3 cellular contexts compared by ENCODE assay signal in the genomic region with DNA sequence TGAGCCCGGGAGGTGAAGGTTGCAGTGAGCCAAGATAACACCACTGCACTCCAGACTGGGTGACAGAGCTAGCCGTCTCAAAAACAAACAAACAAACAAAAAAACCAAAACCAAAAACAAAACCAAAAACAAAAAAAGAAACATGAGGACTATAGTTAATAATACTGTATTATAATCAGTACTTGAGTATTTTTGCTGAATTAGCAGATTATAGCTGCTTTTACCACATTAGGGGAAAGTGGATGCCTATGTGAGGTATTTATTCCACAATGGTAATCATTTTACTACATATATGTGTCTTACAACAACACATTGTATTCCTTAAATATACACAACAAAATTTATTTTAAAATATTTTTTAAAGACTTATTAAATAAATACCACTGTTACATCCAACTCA.
TF ChIP-seq lines count a peak whose summit lies in the region.

No MANE protein-coding gene starts in this region.

TF ChIP-seq in A549, 52 proteins besides CTCF, POLR2A, EP300 and RAD21:
- peak; percentile 93 for TF ChIP-seq MAFK (IDR thresholded peaks at IDR 0.05; ENCODE audit: partially characterized antibody)
- TF ChIP-seq, protein P1, sequence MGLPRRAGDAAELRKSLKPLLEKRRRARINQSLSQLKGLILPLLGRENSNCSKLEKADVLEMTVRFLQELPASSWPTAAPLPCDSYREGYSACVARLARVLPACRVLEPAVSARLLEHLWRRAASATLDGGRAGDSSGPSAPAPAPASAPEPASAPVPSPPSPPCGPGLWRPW (IDR thresholded peaks at IDR 0.05), result no peak

TF ChIP-seq in IMR-90, 13 proteins besides CTCF, POLR2A, EP300 and RAD21:
- TF ChIP-seq MXI1 (IDR thresholded peaks at IDR 0.05; ENCODE audit: borderline replicate concordance, low read depth, low read length) (no peak), MAFK (IDR thresholded peaks at IDR 0.05; ENCODE audit: low read depth, low read length) (peak; percentile 90)

TF ChIP-seq in K562, 482 proteins besides CTCF, POLR2A, EP300 and RAD21:
- no peak for TF ChIP-seq ZNF347 (CRISPR knock-in tag; IDR thresholded peaks at IDR 0.05; ENCODE audit: low read depth)
- no peak for TF ChIP-seq CBX2 (IDR thresholded peaks at IDR 0.05; ENCODE audit: insufficient read depth, low read length, poor library complexity, severe bottlenecking)
- no peak for TF ChIP-seq PTBP1 (IDR thresholded peaks at IDR 0.05; ENCODE audit: low read depth, low read length)
- no peak for TF ChIP-seq ARNT (IDR thresholded peaks at IDR 0.05)
- peak; percentile 85 for TF ChIP-seq MAFK (IDR thresholded peaks at IDR 0.05; ENCODE audit: low read length)
- no peak for TF ChIP-seq LEF1 (IDR thresholded peaks at IDR 0.05)
- TF ChIP-seq MAFG (tag; conservative IDR thresholded peaks at IDR 0.05), result peak; percentile 91
- TF ChIP-seq, protein P2, sequence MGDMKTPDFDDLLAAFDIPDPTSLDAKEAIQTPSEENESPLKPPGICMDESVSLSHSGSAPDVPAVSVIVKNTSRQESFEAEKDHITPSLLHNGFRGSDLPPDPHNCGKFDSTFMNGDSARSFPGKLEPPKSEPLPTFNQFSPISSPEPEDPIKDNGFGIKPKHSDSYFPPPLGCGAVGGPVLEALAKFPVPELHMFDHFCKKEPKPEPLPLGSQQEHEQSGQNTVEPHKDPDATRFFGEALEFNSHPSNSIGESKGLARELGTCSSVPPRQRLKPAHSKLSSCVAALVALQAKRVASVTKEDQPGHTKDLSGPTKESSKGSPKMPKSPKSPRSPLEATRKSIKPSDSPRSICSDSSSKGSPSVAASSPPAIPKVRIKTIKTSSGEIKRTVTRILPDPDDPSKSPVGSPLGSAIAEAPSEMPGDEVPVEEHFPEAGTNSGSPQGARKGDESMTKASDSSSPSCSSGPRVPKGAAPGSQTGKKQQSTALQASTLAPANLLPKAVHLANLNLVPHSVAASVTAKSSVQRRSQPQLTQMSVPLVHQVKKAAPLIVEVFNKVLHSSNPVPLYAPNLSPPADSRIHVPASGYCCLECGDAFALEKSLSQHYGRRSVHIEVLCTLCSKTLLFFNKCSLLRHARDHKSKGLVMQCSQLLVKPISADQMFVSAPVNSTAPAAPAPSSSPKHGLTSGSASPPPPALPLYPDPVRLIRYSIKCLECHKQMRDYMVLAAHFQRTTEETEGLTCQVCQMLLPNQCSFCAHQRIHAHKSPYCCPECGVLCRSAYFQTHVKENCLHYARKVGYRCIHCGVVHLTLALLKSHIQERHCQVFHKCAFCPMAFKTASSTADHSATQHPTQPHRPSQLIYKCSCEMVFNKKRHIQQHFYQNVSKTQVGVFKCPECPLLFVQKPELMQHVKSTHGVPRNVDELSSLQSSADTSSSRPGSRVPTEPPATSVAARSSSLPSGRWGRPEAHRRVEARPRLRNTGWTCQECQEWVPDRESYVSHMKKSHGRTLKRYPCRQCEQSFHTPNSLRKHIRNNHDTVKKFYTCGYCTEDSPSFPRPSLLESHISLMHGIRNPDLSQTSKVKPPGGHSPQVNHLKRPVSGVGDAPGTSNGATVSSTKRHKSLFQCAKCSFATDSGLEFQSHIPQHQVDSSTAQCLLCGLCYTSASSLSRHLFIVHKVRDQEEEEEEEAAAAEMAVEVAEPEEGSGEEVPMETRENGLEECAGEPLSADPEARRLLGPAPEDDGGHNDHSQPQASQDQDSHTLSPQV (IDR thresholded peaks at IDR 0.05), result no peak
- TF ChIP-seq HNRNPK (IDR thresholded peaks at IDR 0.05; ENCODE audit: low read depth, low read length, poor library complexity, severe bottlenecking), result no peak
- TF ChIP-seq, protein P3, sequence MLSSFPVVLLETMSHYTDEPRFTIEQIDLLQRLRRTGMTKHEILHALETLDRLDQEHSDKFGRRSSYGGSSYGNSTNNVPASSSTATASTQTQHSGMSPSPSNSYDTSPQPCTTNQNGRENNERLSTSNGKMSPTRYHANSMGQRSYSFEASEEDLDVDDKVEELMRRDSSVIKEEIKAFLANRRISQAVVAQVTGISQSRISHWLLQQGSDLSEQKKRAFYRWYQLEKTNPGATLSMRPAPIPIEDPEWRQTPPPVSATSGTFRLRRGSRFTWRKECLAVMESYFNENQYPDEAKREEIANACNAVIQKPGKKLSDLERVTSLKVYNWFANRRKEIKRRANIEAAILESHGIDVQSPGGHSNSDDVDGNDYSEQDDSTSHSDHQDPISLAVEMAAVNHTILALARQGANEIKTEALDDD (IDR thresholded peaks at IDR 0.05), result no peak
- TF ChIP-seq ZNF174 (CRISPR knock-in tag; IDR thresholded peaks at IDR 0.05), result no peak
- TF ChIP-seq, protein P4, sequence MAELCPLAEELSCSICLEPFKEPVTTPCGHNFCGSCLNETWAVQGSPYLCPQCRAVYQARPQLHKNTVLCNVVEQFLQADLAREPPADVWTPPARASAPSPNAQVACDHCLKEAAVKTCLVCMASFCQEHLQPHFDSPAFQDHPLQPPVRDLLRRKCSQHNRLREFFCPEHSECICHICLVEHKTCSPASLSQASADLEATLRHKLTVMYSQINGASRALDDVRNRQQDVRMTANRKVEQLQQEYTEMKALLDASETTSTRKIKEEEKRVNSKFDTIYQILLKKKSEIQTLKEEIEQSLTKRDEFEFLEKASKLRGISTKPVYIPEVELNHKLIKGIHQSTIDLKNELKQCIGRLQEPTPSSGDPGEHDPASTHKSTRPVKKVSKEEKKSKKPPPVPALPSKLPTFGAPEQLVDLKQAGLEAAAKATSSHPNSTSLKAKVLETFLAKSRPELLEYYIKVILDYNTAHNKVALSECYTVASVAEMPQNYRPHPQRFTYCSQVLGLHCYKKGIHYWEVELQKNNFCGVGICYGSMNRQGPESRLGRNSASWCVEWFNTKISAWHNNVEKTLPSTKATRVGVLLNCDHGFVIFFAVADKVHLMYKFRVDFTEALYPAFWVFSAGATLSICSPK (IDR thresholded peaks at IDR 0.05; ENCODE audit: borderline replicate concordance), result no peak
- no peak for TF ChIP-seq ZNF551 (CRISPR knock-in tag; IDR thresholded peaks at IDR 0.05)
- TF ChIP-seq ZNF444 (CRISPR knock-in tag; IDR thresholded peaks at IDR 0.05), result no peak
- TF ChIP-seq FOXK1 (CRISPR knock-in tag; IDR thresholded peaks at IDR 0.05; ENCODE audit: borderline replicate concordance), result no peak
- TF ChIP-seq TEAD1 (CRISPR knock-in tag; IDR thresholded peaks at IDR 0.05), result no peak
- TF ChIP-seq, protein P5, sequence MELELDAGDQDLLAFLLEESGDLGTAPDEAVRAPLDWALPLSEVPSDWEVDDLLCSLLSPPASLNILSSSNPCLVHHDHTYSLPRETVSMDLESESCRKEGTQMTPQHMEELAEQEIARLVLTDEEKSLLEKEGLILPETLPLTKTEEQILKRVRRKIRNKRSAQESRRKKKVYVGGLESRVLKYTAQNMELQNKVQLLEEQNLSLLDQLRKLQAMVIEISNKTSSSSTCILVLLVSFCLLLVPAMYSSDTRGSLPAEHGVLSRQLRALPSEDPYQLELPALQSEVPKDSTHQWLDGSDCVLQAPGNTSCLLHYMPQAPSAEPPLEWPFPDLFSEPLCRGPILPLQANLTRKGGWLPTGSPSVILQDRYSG (tag; conservative IDR thresholded peaks at IDR 0.05; ENCODE audit: low read depth), result no peak
- TF ChIP-seq, protein P6, sequence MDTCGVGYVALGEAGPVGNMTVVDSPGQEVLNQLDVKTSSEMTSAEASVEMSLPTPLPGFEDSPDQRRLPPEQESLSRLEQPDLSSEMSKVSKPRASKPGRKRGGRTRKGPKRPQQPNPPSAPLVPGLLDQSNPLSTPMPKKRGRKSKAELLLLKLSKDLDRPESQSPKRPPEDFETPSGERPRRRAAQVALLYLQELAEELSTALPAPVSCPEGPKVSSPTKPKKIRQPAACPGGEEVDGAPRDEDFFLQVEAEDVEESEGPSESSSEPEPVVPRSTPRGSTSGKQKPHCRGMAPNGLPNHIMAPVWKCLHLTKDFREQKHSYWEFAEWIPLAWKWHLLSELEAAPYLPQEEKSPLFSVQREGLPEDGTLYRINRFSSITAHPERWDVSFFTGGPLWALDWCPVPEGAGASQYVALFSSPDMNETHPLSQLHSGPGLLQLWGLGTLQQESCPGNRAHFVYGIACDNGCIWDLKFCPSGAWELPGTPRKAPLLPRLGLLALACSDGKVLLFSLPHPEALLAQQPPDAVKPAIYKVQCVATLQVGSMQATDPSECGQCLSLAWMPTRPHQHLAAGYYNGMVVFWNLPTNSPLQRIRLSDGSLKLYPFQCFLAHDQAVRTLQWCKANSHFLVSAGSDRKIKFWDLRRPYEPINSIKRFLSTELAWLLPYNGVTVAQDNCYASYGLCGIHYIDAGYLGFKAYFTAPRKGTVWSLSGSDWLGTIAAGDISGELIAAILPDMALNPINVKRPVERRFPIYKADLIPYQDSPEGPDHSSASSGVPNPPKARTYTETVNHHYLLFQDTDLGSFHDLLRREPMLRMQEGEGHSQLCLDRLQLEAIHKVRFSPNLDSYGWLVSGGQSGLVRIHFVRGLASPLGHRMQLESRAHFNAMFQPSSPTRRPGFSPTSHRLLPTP (IDR thresholded peaks at IDR 0.05; ENCODE audit: borderline replicate concordance, extremely low read depth, insufficient read length), result no peak
- TF ChIP-seq HCFC1 (IDR thresholded peaks at IDR 0.05; ENCODE audit: low read depth, low read length), result no peak
- TF ChIP-seq HDAC8 (tag; IDR thresholded peaks at IDR 0.05), result no peak
- TF ChIP-seq C11orf30 (IDR thresholded peaks at IDR 0.05; ENCODE audit: low read depth), result peak; percentile 95
- TF ChIP-seq NRF1 (conservative IDR thresholded peaks at IDR 0.05 in 1 of 2, IDR thresholded peaks at IDR 0.05 in 1 of 2), result no peak
- peak; percentile 86 for TF ChIP-seq MAFF (IDR thresholded peaks at IDR 0.05; ENCODE audit: low read length)
- TF ChIP-seq KAT8 (IDR thresholded peaks at IDR 0.05; ENCODE audit: low read depth), result no peak
- peak; percentile 96 for TF ChIP-seq ZNF316 (IDR thresholded peaks at IDR 0.05)
- TF ChIP-seq, protein P7, sequence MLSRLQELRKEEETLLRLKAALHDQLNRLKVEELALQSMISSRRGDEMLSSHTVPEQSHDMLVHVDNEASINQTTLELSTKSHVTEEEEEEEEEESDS (CRISPR knock-in tag; IDR thresholded peaks at IDR 0.05), result no peak
- TF ChIP-seq ZNF197 (CRISPR knock-in tag; IDR thresholded peaks at IDR 0.05; ENCODE audit: low read depth), result no peak
- no peak for TF ChIP-seq NBN (IDR thresholded peaks at IDR 0.05; ENCODE audit: low read depth)
- TF ChIP-seq, protein P8, sequence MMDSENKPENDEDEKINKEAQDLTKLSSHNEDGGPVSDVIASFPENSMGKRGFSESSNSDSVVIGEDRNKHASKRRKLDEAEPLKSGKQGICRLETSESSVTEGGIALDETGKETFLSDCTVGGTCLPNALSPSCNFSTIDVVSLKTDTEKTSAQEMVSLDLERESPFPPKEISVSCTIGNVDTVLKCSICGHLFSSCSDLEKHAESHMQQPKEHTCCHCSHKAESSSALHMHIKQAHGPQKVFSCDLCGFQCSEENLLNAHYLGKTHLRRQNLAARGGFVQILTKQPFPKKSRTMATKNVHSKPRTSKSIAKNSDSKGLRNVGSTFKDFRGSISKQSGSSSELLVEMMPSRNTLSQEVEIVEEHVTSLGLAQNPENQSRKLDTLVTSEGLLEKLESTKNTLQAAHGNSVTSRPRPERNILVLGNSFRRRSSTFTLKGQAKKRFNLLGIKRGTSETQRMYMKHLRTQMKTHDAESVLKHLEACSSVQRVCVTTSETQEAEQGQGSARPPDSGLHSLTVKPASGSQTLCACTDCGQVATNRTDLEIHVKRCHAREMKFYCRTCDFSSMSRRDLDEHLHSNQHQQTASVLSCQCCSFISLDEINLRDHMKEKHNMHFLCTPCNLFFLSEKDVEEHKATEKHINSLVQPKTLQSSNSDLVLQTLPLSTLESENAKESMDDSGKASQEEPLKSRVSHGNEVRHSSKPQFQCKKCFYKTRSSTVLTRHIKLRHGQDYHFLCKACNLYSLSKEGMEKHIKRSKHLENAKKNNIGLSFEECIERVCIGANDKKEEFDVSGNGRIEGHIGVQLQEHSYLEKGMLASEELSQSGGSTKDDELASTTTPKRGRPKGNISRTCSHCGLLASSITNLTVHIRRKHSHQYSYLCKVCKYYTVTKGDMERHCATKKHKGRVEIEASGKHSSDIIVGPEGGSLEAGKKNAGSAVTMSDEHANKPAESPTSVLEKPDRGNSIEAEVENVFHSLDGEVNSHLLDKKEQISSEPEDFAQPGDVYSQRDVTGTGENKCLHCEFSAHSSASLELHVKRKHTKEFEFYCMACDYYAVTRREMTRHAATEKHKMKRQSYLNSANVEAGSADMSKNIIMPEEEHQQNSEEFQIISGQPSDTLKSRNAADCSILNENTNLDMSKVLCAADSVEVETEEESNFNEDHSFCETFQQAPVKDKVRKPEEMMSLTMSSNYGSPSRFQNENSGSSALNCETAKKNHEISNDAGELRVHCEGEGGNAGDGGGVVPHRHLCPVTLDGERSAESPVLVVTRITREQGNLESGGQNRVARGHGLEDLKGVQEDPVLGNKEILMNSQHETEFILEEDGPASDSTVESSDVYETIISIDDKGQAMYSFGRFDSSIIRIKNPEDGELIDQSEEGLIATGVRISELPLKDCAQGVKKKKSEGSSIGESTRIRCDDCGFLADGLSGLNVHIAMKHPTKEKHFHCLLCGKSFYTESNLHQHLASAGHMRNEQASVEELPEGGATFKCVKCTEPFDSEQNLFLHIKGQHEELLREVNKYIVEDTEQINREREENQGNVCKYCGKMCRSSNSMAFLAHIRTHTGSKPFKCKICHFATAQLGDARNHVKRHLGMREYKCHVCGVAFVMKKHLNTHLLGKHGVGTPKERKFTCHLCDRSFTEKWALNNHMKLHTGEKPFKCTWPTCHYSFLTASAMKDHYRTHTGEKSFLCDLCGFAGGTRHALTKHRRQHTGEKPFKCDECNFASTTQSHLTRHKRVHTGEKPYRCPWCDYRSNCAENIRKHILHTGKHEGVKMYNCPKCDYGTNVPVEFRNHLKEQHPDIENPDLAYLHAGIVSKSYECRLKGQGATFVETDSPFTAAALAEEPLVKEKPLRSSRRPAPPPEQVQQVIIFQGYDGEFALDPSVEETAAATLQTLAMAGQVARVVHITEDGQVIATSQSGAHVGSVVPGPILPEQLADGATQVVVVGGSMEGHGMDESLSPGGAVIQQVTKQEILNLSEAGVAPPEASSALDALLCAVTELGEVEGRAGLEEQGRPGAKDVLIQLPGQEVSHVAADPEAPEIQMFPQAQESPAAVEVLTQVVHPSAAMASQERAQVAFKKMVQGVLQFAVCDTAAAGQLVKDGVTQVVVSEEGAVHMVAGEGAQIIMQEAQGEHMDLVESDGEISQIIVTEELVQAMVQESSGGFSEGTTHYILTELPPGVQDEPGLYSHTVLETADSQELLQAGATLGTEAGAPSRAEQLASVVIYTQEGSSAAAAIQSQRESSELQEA (IDR thresholded peaks at IDR 0.05; ENCODE audit: low read depth), result no peak
- TF ChIP-seq, protein P9, sequence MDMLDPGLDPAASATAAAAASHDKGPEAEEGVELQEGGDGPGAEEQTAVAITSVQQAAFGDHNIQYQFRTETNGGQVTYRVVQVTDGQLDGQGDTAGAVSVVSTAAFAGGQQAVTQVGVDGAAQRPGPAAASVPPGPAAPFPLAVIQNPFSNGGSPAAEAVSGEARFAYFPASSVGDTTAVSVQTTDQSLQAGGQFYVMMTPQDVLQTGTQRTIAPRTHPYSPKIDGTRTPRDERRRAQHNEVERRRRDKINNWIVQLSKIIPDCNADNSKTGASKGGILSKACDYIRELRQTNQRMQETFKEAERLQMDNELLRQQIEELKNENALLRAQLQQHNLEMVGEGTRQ (CRISPR knock-in tag; IDR thresholded peaks at IDR 0.05), result no peak
- TF ChIP-seq TCF7 (IDR thresholded peaks at IDR 0.05; ENCODE audit: borderline replicate concordance), result no peak
- no peak for TF ChIP-seq HOXB6 (CRISPR knock-in tag; IDR thresholded peaks at IDR 0.05; ENCODE audit: borderline replicate concordance)
- no peak for TF ChIP-seq ARHGAP35 (IDR thresholded peaks at IDR 0.05; ENCODE audit: partially characterized antibody)
TF ChIP-seq in K562: peak in this region for 5.
